In the genomic region with DNA sequence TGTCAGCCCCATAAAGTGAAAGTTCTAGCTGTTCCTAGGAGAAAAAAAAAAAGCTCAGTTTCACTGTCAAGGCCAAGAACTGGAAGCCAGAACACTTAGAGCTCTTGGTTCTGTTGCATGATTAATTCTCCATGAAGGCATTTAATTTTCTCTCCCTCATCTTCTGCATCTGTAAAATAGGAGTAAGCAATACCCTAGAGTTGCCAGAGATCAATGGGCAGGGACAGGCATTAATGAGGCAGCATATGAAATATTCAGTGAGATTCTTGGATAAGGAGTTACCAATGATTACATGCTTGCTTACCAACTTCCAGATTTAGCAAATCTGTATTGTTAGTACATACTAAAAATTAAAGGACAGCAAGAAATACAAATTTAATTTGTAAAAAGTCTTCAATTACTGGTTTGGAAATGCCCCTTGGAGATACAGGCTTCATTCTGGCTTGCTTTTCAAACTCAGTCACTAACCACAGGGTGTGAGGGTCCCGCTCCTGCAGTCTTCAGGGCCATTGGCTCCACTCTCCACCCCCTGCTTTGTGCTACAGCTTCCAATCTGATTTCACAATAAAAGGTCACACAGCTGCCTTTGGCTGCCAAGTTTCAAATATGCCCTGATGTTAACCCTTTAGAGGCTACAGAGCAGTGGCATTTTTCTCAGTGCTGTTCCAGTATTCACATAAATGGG, we compare ENCODE assay signal across 2 cellular contexts.
TF ChIP-seq lines count a peak whose summit lies in the region.

No MANE protein-coding gene starts in this region.

TF ChIP-seq in HepG2, 621 proteins besides CTCF, POLR2A, EP300 and RAD21:
- TF ChIP-seq MAFK (conservative IDR thresholded peaks at IDR 0.05 in 1 of 2, IDR thresholded peaks at IDR 0.05 in 1 of 2; ENCODE audit: low read length in 2 of 2) (no peak), ZFP82 (CRISPR knock-in tag; IDR thresholded peaks at IDR 0.05; ENCODE audit: borderline replicate concordance) (no peak), ZNF547 (CRISPR knock-in tag; IDR thresholded peaks at IDR 0.05) (no peak), ZNF556 (CRISPR knock-in tag; IDR thresholded peaks at IDR 0.05; ENCODE audit: borderline replicate concordance) (no peak), XRCC5 (optimal IDR thresholded peaks at IDR 0.05; ENCODE audit: low read length) (no peak), RARA (CRISPR knock-in tag; IDR thresholded peaks at IDR 0.05) (no peak), TRIM24 (CRISPR knock-in tag; IDR thresholded peaks at IDR 0.05) (no peak), ELF4 (CRISPR knock-in tag; IDR thresholded peaks at IDR 0.05; ENCODE audit: borderline replicate concordance) (no peak), PTBP1 (IDR thresholded peaks at IDR 0.05; ENCODE audit: low read depth, low read length, poor library complexity, severe bottlenecking) (no peak), KAT8 (CRISPR knock-in tag; IDR thresholded peaks at IDR 0.05) (no peak)
TF ChIP-seq in HepG2: peak in this region for 0.

TF ChIP-seq in endothelial cell of umbilical vein, 7 proteins besides CTCF, POLR2A, EP300 and RAD21:
- TF ChIP-seq EZH2 (IDR thresholded peaks at IDR 0.05; ENCODE audit: borderline replicate concordance, low read depth, low read length, severe bottlenecking) = no peak
- no peak for TF ChIP-seq MYC (IDR thresholded peaks at IDR 0.05; ENCODE audit: low read depth, low read length)
- TF ChIP-seq FOS (IDR thresholded peaks at IDR 0.05; ENCODE audit: borderline replicate concordance, insufficient read depth, low read length) = no peak
- TF ChIP-seq GATA2 (IDR thresholded peaks at IDR 0.05; ENCODE audit: insufficient read depth, insufficient read length, low read depth, low read length) = no peak
- TF ChIP-seq POLR2AphosphoS5 (IDR thresholded peaks at IDR 0.05; ENCODE audit: insufficient read depth, low read depth, low read length) = no peak
- TF ChIP-seq, protein P1, sequence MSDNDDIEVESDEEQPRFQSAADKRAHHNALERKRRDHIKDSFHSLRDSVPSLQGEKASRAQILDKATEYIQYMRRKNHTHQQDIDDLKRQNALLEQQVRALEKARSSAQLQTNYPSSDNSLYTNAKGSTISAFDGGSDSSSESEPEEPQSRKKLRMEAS (IDR thresholded peaks at IDR 0.05; ENCODE audit: insufficient read depth, insufficient read length) = no peak
- no peak for TF ChIP-seq JUN (IDR thresholded peaks at IDR 0.05; ENCODE audit: borderline replicate concordance, insufficient read depth, insufficient read length, low read depth)
